In the genomic region with DNA sequence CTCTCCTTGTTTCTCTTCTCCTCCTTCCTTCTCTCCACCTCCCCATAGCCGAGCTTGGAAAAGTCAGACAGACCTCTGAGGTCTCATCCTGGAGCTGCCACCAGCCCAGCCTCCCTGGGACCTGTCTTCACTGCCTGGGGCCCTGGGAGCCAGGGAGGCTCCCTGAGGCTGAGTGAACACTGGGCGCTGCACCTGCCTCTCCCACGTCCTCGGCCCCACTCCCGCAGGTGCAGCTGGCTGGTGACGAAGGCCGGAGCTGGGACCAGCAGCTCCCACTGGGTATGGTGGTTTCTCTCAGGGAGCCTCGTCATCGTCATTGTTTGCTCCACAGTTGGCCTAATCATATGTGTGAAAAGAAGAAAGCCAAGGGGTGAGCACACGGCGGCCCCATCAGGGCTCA, we compare ENCODE assay signal across 1 cellular context.
TF ChIP-seq lines count a peak whose summit lies in the region.

No MANE protein-coding gene starts in this region.

TF ChIP-seq in H1, 55 proteins besides CTCF, POLR2A, EP300 and RAD21:
- no peak for TF ChIP-seq RNF2 (IDR thresholded peaks at IDR 0.05; ENCODE audit: borderline replicate concordance, low read depth, low read length, missing control alignments, poor library complexity, severe bottlenecking)
- no peak for TF ChIP-seq CEBPB (IDR thresholded peaks at IDR 0.05; ENCODE audit: low read depth, low read length)
TF ChIP-seq in H1: peak in this region for 0.
